ENCODE assay signal across 8 cellular contexts in genomic region chr6:13813621-13814175, GRCh38. TPM values are rescaled to one million over a fixed set of nuclear protein-coding genes. Genes with fewer than 3 reads are reported as not detected.
DNase-seq lines count a peak whose midpoint lies in the region; ATAC-seq and TF ChIP-seq lines count a peak whose summit lies in the region.

No MANE protein-coding gene starts in this region.

- no TSS peak for BruUV-seq in A673 (replicated peaks; lab: Mats Ljungman, UMichigan)

- DNase-seq in A673 (ENCODE audit: low spot score) (peak; percentile 88), GF-D8 (lab: John Stamatoyannopoulos, UW) (peak; percentile 27), NAMALWA (ENCODE audit: low spot score) (peak; percentile 70), T follicular helper cell (ENCODE audit: low read depth) (peak; percentile 4), left kidney (ENCODE audit: low read depth, low spot score) (peak; percentile 95)
- DNase-seq in stimulated activated naive CD8-positive, alpha-beta T cell treated with anti-CD3 and anti-CD28 coated beads, Interleukin-15, Interleukin-2, amounts not matched to agents 100 U/mL and 50 U/mL, for 24 hours: no peak

- H3K4me1 Mint-ChIP-seq in dendritic cell treated with granulocyte-macrophage colony-stimulating factor and Interleukin-4, amounts not matched to agents 40 ng/mL and 50 ng/mL, for 4 days (ENCODE audit: low read depth): peaks cover 31% of the 10 kb centered on the region

- H3K36me3 ChIP-seq in A673 (ENCODE audit: insufficient read depth, low read length, poor library complexity, severe bottlenecking): no peaks in the 10 kb centered on the region

- CTCF ChIA-PET in A673 (lab: Charles Lee): interaction anchor here (0.5 kb wide), 1 partner anchor 32 kb away, joined by 3 read pairs; no protein-coding TSS in a partner anchor

- no peak for TF ChIP-seq CTCF in A673 (conservative IDR thresholded peaks at IDR 0.05; ENCODE audit: low read depth, low read length)

- peak; percentile 34 for ATAC-seq in HG02610 (IDR thresholded peaks at IDR 0.05; ENCODE audit: unreplicated experiment)
- ATAC-seq in stimulated activated naive CD8-positive, alpha-beta T cell treated with anti-CD3 and anti-CD28 coated beads, Interleukin-15, Interleukin-2, amounts not matched to agents 100 U/mL and 50 U/mL, for 24 hours: peak; percentile 29

- peak overlapping the region; percentile 92 for H3K4me3 ChIP-seq in A673 (ENCODE audit: low read depth, low read length, poor library complexity, severe bottlenecking)

- peaks cover 14% of the 10 kb centered on the region for H3K4me1 ChIP-seq in A673 (ENCODE audit: insufficient read depth, low read length, poor library complexity, severe bottlenecking)

- H3K27me3 Mint-ChIP-seq in dendritic cell treated with granulocyte-macrophage colony-stimulating factor and Interleukin-4, amounts not matched to agents 40 ng/mL and 50 ng/mL, for 4 days: no peaks in the 10 kb centered on the region

- intact Hi-C loops in A673 (cut with micrococcal nuclease; ENCODE audit: unreplicated experiment): no loop called here
- intact Hi-C loops in dendritic cell treated with granulocyte-macrophage colony-stimulating factor and Interleukin-4, amounts not matched to agents 40 ng/mL and 50 ng/mL, for 4 days (cut with micrococcal nuclease): loop anchor here (1.0 to 5.0 kb wide), 4 partner anchors 17 to 101 kb away; no protein-coding TSS in a partner anchor

- H3K9me3 ChIP-seq in A673 (ENCODE audit: low read depth, low read length, poor library complexity, severe bottlenecking): no peaks in the 10 kb centered on the region

- H3K27me3 ChIP-seq in A673 (replicated peaks; ENCODE audit: insufficient read depth, low read depth, low read length, poor library complexity): no peaks in the 10 kb centered on the region

- peak overlapping the region; percentile 90 for H3K27ac Mint-ChIP-seq in dendritic cell treated with granulocyte-macrophage colony-stimulating factor and Interleukin-4, amounts not matched to agents 40 ng/mL and 50 ng/mL, for 4 days

- peak overlapping the region; percentile 88 for H3K4me3 Mint-ChIP-seq in dendritic cell treated with granulocyte-macrophage colony-stimulating factor and Interleukin-4, amounts not matched to agents 40 ng/mL and 50 ng/mL, for 4 days

- peaks cover 46% of the 10 kb centered on the region for H3K36me3 Mint-ChIP-seq in dendritic cell treated with granulocyte-macrophage colony-stimulating factor and Interleukin-4, amounts not matched to agents 40 ng/mL and 50 ng/mL, for 4 days (ENCODE audit: low read depth)

- H3K27ac ChIP-seq in A673 (ENCODE audit: low read depth, low read length, poor library complexity, severe bottlenecking): peak overlapping the region; percentile 94

- POLR2A ChIA-PET in A673 (lab: Charles Lee; ENCODE audit: low non-redundant PET): no interaction called here

- H3K9me3 Mint-ChIP-seq in dendritic cell treated with granulocyte-macrophage colony-stimulating factor and Interleukin-4, amounts not matched to agents 40 ng/mL and 50 ng/mL, for 4 days: no peaks in the 10 kb centered on the region

RNA-seq across cellular contexts. Expression of gene MCUR1, which starts 0.7 kb away (rescaled TPM):
- total RNA-seq in A673 (2021): 49.3 and 56.6 TPM in 2 replicates
